In the genomic region with DNA sequence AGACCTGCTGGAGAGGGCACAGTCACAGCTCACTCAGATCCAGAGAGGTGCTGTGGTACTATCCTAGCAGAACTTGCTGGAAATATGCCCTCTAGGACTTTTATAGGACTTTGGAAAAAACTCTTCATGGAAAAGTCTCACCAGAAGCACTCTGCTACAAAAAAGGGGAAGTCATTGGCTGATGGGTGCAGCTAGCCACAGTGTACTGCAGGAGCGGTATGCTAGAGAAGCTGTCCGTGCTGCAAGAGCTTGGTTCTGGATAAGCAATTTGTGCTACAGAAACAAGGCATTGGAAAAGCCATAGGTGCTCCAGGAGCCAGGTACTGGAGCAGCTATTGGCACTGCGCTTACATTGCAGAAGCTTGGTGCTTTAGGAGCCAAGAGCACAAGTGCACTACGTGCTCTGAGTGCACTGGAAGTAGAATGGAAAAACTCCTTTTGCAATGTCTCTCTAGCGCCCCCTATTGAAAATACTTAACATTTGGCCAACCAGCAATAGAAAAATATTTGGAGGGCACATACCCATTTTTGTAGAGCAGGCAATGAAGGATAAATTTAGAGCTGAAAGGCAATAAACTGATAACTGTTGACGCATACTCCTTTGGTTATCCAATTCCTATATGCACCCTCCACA, we compare ENCODE assay signal across 14 cellular contexts.
DNase-seq lines count a peak whose midpoint lies in the region; ATAC-seq, FAIRE-seq and TF ChIP-seq lines count a peak whose summit lies in the region.
"Had no signal": no experiment of that assay in that cellular context is flagged by ENCODE, and none has a peak within 500 bp of the region (broad histone marks: within the 10 kb centered on the region; RNA-seq: fewer than 3 reads in every experiment).

No MANE protein-coding gene starts in this region.

- H3K9me3 Mint-ChIP-seq in activated T-cell treated with anti-CD3 and anti-CD28 coated beads, Interleukin-2, amount 50 U/mL, for 72 hours, result peaks cover 0 to 2% of the 10 kb centered on the region in 2 donors
- H3K9me3 Mint-ChIP-seq: activated CD4-positive, alpha-beta T cell treated with anti-CD3 and anti-CD28 coated beads, Interleukin-2, amount 10 ng/mL, durations not matched to agents 24 days and 14 days; activated naive CD4-positive, alpha-beta T cell treated with anti-CD3 and anti-CD28 coated beads, Interleukin-2, amount 10 ng/mL, durations not matched to agents 7 days and 5 days; nephron had no signal

- H3K27ac ChIP-seq in GM12878 (ENCODE audit: control insufficient read depth, insufficient read depth), result no peak overlapping the region
- no peak overlapping the region for H3K27ac ChIP-seq in psoas muscle
- H3K27ac ChIP-seq in tibial nerve, result no peak overlapping the region

- H3K27ac Mint-ChIP-seq in activated T-cell treated with anti-CD3 and anti-CD28 coated beads, Interleukin-2, amount 50 U/mL, for 72 hours, result no peak overlapping the region
- H3K27ac Mint-ChIP-seq: activated CD4-positive, alpha-beta T cell treated with anti-CD3 and anti-CD28 coated beads, Interleukin-2, amount 10 ng/mL, durations not matched to agents 24 days and 14 days; activated naive CD4-positive, alpha-beta T cell treated with anti-CD3 and anti-CD28 coated beads, Interleukin-2, amount 10 ng/mL, durations not matched to agents 7 days and 5 days; nephron had no signal

- no peak overlapping the region for H3K4me3 Mint-ChIP-seq in activated T-cell treated with anti-CD3 and anti-CD28 coated beads, Interleukin-2, amount 50 U/mL, for 72 hours
- H3K4me3 Mint-ChIP-seq: activated CD4-positive, alpha-beta T cell treated with anti-CD3 and anti-CD28 coated beads, Interleukin-2, amount 10 ng/mL, durations not matched to agents 24 days and 14 days; activated naive CD4-positive, alpha-beta T cell treated with anti-CD3 and anti-CD28 coated beads, Interleukin-2, amount 10 ng/mL, durations not matched to agents 7 days and 5 days; nephron had no signal

- no peaks in the 10 kb centered on the region for H3K4me1 ChIP-seq in GM12878 (ENCODE audit: control insufficient read depth, insufficient read depth, low read length)
- peaks cover 10% of the 10 kb centered on the region for H3K4me1 ChIP-seq in psoas muscle
- peaks cover 0 to 11% (median 0%) of the 10 kb centered on the region in 4 donors for H3K4me1 ChIP-seq in tibial nerve

- H3K27me3 ChIP-seq in GM12878 (replicated peaks in 1 of 2; ENCODE audit: control insufficient read depth in 2 of 2, insufficient read depth in 2 of 2, low read length in 1 of 2) (no peaks in the 10 kb centered on the region), psoas muscle (ENCODE audit: insufficient read depth in 3 of 3, low read length in 2 of 3) (no peaks in the 10 kb centered on the region), tibial nerve (no peaks in the 10 kb centered on the region)

- no peak for TF ChIP-seq POLR2A in GM12878 (IDR thresholded peaks at IDR 0.05; ENCODE audit: low read depth, low read length)
- TF ChIP-seq POLR2A in tibial nerve (IDR thresholded peaks at IDR 0.05), result no peak

- in situ Hi-C loops in GM12878 (cut with MboI), result no loop called here

- RAD21 ChIA-PET in GM12878 (lab: Charles Lee; ENCODE audit: unreplicated experiment), result no interaction called here

- no peaks in the 10 kb centered on the region for H4K20me1 ChIP-seq in GM12878 (ENCODE audit: control insufficient read depth, insufficient read depth)

- TF ChIP-seq EP300 in GM12878 (IDR thresholded peaks at IDR 0.05; ENCODE audit: borderline replicate concordance in 1 of 2, control insufficient read depth in 1 of 2, low read depth in 2 of 2, low read length in 2 of 2) (no peak), tibial nerve (IDR thresholded peaks at IDR 0.05) (no peak)

- no peak overlapping the region for H3K4me3 ChIP-seq in GM12878
- no peak overlapping the region for H3K4me3 ChIP-seq in psoas muscle
- no peak overlapping the region for H3K4me3 ChIP-seq in tibial nerve

- H3K9ac ChIP-seq in GM12878 (ENCODE audit: control insufficient read depth, insufficient read depth, low read length), result no peak overlapping the region

- H3K27me3 Mint-ChIP-seq in activated T-cell treated with anti-CD3 and anti-CD28 coated beads, Interleukin-2, amount 50 U/mL, for 72 hours (ENCODE audit: low read depth), result no peaks in the 10 kb centered on the region

- TF ChIP-seq CTCF in GM12878 (IDR thresholded peaks at IDR 0.05 in 2 of 3, conservative IDR thresholded peaks at IDR 0.05 in 1 of 3; ENCODE audit: control insufficient read depth in 2 of 3, extremely low read depth in 1 of 3, insufficient read depth in 1 of 3, low read depth in 3 of 3, low read length in 3 of 3) (peak; percentile 5 to 34 (median 33); a peak in 4 of 6 replicates), psoas muscle (IDR thresholded peaks at IDR 0.05) (peak; percentile 18), tibial nerve (IDR thresholded peaks at IDR 0.05) (peak in 1 of 5 experiments; percentile 7)

- CTCF ChIA-PET in GM12878 (lab: Yijun Ruan, JAX), result interaction anchor here (0.6 to 1.0 kb wide), 5 partner anchors 11 to 798 kb away, joined by 3 to 4 read pairs (median 3); no protein-coding TSS in a partner anchor

- DNase-seq in DMS 273 (lab: John Stamatoyannopoulos, UW; ENCODE audit: unreplicated experiment), result peak; percentile 23
- DNase-seq in DMS 273 treated with DMSO at 0.1 percent for 48 hours (lab: John Stamatoyannopoulos, UW), result no peak
- peak; percentile 65 for DNase-seq in NCI-H69 (lab: John Stamatoyannopoulos, UW)
- no peak for DNase-seq in GM12878 (ENCODE audit: low read depth, low spot score)
- DNase-seq in psoas muscle, result no peak
- DNase-seq in activated T-cell treated with anti-CD3 and anti-CD28 coated beads, Interleukin-2, amount 50 U/mL, for 72 hours, result no peak
- no peak for DNase-seq in tibial nerve (ENCODE audit: low spot score in 2 of 2)
- DNase-seq: 8988T; activated CD4-positive, alpha-beta T cell treated with anti-CD3 and anti-CD28 coated beads, Interleukin-2, amount 10 ng/mL, durations not matched to agents 24 days and 14 days; activated naive CD4-positive, alpha-beta T cell treated with anti-CD3 and anti-CD28 coated beads, Interleukin-2, amount 10 ng/mL, durations not matched to agents 7 days and 5 days; effector CD4-positive, alpha-beta T cell; NCI-H1048 had no signal

- H3K4me1 Mint-ChIP-seq in activated T-cell treated with anti-CD3 and anti-CD28 coated beads, Interleukin-2, amount 50 U/mL, for 72 hours (ENCODE audit: low read depth), result no peaks in the 10 kb centered on the region
- H3K4me1 Mint-ChIP-seq: activated CD4-positive, alpha-beta T cell treated with anti-CD3 and anti-CD28 coated beads, Interleukin-2, amount 10 ng/mL, durations not matched to agents 24 days and 14 days; activated naive CD4-positive, alpha-beta T cell treated with anti-CD3 and anti-CD28 coated beads, Interleukin-2, amount 10 ng/mL, durations not matched to agents 7 days and 5 days had no signal

- no peak for ATAC-seq in GM12878
- no peak for ATAC-seq in psoas muscle
- no peak for ATAC-seq in activated T-cell treated with anti-CD3 and anti-CD28 coated beads, Interleukin-2, amount 50 U/mL, for 72 hours (replicated peaks in 1 of 2)
- no peak for ATAC-seq in HG02763 (IDR thresholded peaks at IDR 0.05; ENCODE audit: unreplicated experiment)

- H3K9me3 ChIP-seq in GM12878 (replicated peaks; ENCODE audit: control insufficient read depth, insufficient read depth, low read length), result no peaks in the 10 kb centered on the region
- H3K9me3 ChIP-seq in psoas muscle, result no peaks in the 10 kb centered on the region
- H3K9me3 ChIP-seq in tibial nerve, result peaks cover 0 to 5% (median 0%) of the 10 kb centered on the region in 4 donors

- POLR2A ChIA-PET in GM12878 (lab: Charles Lee), result no interaction called here

- H3K79me2 ChIP-seq in GM12878 (ENCODE audit: control insufficient read depth, insufficient read depth, low read length), result no peaks in the 10 kb centered on the region

- no TSS peak for BruUV-seq in GM12878 (replicated peaks; lab: Mats Ljungman, UMichigan)

- no peaks in the 10 kb centered on the region for H3K36me3 Mint-ChIP-seq in activated T-cell treated with anti-CD3 and anti-CD28 coated beads, Interleukin-2, amount 50 U/mL, for 72 hours (ENCODE audit: insufficient read depth in 2 of 2)
- H3K36me3 Mint-ChIP-seq: activated naive CD4-positive, alpha-beta T cell treated with anti-CD3 and anti-CD28 coated beads, Interleukin-2, amount 10 ng/mL, durations not matched to agents 7 days and 5 days had no signal

- intact Hi-C loops in GM12878 (cut with micrococcal nuclease; ENCODE audit: unreplicated experiment), result no loop called here
- intact Hi-C loops in psoas muscle (cut with DNase I), result no loop called here

- H3K36me3 ChIP-seq in GM12878 (ENCODE audit: control insufficient read depth in 2 of 2, insufficient read depth in 2 of 2, low read length in 1 of 2) (no peaks in the 10 kb centered on the region), psoas muscle (ENCODE audit: insufficient read depth in 1 of 2, low read depth in 1 of 2) (no peaks in the 10 kb centered on the region), tibial nerve (no peaks in the 10 kb centered on the region)

- SMC1A ChIA-PET in GM12878 (lab: Charles Lee; ENCODE audit: uncharacterized antibody, unreplicated experiment), result interaction anchor here (0.6 kb wide), 1 partner anchor 309 kb away, joined by 3 read pairs; no protein-coding TSS in a partner anchor

- 0 out of 2 replicates have a peak, but pooled peaks have one; percentile 4 for TF ChIP-seq RAD21 in GM12878 (IDR thresholded peaks at IDR 0.05; ENCODE audit: insufficient read depth, low read depth, low read length)

- no peak for FAIRE-seq in GM12878 (lab: Jason Lieb, UNC)

- WGBS in GM12878 (ENCODE audit: insufficient coverage, insufficient replicate concordance, low lambda C conversion rate, missing lambda C conversion rate), result 35% methylated on average over 6 of the region's 6 CpGs
- WGBS in psoas muscle, 3 donors, result 74 to 84% (median 74%) methylated on average over 6 of the region's 6 CpGs
- WGBS in tibial nerve, 2 donors, result 80 to 81% methylated on average over 6 of the region's 6 CpGs

- no peak overlapping the region for H3K4me2 ChIP-seq in GM12878 (ENCODE audit: control insufficient read depth, insufficient read depth)

- no peak overlapping the region for H2AFZ ChIP-seq in GM12878 (ENCODE audit: control insufficient read depth, low read depth, low read length)

TF ChIP-seq in GM12878, 131 proteins besides CTCF, POLR2A, EP300 and RAD21:
- TF ChIP-seq, protein P1, sequence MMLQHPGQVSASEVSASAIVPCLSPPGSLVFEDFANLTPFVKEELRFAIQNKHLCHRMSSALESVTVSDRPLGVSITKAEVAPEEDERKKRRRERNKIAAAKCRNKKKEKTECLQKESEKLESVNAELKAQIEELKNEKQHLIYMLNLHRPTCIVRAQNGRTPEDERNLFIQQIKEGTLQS (IDR thresholded peaks at IDR 0.05; ENCODE audit: borderline replicate concordance, extremely low read depth, low read depth, low read length), result no peak
- TF ChIP-seq SPI1 (IDR thresholded peaks at IDR 0.05; ENCODE audit: borderline replicate concordance, insufficient read depth, low read depth, low read length) (peak; percentile 71; the same call in 1 of the 2 replicates), SMAD1 (IDR thresholded peaks at IDR 0.05; ENCODE audit: low read depth, partially characterized antibody) (no peak), LARP7 (IDR thresholded peaks at IDR 0.05) (no peak)

Comparison
In these comparisons a context has a peak if more than half of its experiments do, and no peak if none do; other contexts are left out.
1. DNase-seq: peak in DMS 273 (single experiment) and NCI-H69 (single experiment); none in DMS 273 treated with DMSO at 0.1 percent for 48 hours (single experiment), GM12878 (single experiment), psoas muscle (0 of 2), activated T-cell treated with anti-CD3 and anti-CD28 coated beads, Interleukin-2, amount 50 U/mL, for 72 hours (0 of 2) and tibial nerve (0 of 2).